3 cellular contexts compared by ENCODE assay signal in the genomic region with DNA sequence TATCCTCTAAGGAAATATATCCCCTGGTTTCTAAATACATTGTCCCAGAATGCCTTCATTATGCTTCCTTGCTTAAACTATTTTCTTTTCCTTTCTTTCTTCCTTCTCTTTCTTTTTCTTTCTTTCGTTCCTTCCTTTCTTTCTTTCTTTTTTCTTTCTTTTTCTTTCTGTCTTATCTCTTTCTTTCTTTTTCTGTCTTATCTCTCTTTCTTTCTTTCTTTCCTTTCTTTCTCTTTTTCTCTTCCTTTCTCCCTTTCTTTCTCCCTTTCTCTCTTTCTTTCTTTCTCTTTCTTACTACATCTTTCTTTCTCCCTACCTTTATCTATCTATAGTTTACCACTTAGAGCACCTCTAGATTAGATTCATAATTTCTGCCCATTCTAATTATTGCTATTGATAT.
TF ChIP-seq lines count a peak whose summit lies in the region.

No MANE protein-coding gene starts in this region.

TF ChIP-seq in HCT116, 20 proteins besides CTCF, POLR2A, EP300 and RAD21:
- TF ChIP-seq POLR2AphosphoS5 (IDR thresholded peaks at IDR 0.05; ENCODE audit: low read depth, low read length): no peak
- TF ChIP-seq ELF1 (IDR thresholded peaks at IDR 0.05; ENCODE audit: borderline replicate concordance, low read depth): no peak
- TF ChIP-seq SP1 (IDR thresholded peaks at IDR 0.05; ENCODE audit: low read depth): no peak
- TF ChIP-seq, protein P1, sequence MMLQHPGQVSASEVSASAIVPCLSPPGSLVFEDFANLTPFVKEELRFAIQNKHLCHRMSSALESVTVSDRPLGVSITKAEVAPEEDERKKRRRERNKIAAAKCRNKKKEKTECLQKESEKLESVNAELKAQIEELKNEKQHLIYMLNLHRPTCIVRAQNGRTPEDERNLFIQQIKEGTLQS (IDR thresholded peaks at IDR 0.05): no peak
- TF ChIP-seq, protein P2, sequence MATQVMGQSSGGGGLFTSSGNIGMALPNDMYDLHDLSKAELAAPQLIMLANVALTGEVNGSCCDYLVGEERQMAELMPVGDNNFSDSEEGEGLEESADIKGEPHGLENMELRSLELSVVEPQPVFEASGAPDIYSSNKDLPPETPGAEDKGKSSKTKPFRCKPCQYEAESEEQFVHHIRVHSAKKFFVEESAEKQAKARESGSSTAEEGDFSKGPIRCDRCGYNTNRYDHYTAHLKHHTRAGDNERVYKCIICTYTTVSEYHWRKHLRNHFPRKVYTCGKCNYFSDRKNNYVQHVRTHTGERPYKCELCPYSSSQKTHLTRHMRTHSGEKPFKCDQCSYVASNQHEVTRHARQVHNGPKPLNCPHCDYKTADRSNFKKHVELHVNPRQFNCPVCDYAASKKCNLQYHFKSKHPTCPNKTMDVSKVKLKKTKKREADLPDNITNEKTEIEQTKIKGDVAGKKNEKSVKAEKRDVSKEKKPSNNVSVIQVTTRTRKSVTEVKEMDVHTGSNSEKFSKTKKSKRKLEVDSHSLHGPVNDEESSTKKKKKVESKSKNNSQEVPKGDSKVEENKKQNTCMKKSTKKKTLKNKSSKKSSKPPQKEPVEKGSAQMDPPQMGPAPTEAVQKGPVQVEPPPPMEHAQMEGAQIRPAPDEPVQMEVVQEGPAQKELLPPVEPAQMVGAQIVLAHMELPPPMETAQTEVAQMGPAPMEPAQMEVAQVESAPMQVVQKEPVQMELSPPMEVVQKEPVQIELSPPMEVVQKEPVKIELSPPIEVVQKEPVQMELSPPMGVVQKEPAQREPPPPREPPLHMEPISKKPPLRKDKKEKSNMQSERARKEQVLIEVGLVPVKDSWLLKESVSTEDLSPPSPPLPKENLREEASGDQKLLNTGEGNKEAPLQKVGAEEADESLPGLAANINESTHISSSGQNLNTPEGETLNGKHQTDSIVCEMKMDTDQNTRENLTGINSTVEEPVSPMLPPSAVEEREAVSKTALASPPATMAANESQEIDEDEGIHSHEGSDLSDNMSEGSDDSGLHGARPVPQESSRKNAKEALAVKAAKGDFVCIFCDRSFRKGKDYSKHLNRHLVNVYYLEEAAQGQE (IDR thresholded peaks at IDR 0.05; ENCODE audit: low read depth): no peak
- TF ChIP-seq, protein P3, sequence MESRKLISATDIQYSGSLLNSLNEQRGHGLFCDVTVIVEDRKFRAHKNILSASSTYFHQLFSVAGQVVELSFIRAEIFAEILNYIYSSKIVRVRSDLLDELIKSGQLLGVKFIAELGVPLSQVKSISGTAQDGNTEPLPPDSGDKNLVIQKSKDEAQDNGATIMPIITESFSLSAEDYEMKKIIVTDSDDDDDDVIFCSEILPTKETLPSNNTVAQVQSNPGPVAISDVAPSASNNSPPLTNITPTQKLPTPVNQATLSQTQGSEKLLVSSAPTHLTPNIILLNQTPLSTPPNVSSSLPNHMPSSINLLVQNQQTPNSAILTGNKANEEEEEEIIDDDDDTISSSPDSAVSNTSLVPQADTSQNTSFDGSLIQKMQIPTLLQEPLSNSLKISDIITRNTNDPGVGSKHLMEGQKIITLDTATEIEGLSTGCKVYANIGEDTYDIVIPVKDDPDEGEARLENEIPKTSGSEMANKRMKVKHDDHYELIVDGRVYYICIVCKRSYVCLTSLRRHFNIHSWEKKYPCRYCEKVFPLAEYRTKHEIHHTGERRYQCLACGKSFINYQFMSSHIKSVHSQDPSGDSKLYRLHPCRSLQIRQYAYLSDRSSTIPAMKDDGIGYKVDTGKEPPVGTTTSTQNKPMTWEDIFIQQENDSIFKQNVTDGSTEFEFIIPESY (IDR thresholded peaks at IDR 0.05; ENCODE audit: extremely low read depth, insufficient replicate concordance, low read length): no peak
- no peak for TF ChIP-seq SRF (IDR thresholded peaks at IDR 0.05; ENCODE audit: low read depth)
- no peak for TF ChIP-seq CEBPB (IDR thresholded peaks at IDR 0.05; ENCODE audit: low read depth)
- no peak for TF ChIP-seq ZFX (IDR thresholded peaks at IDR 0.05)

TF ChIP-seq in K562, 482 proteins besides CTCF, POLR2A, EP300 and RAD21:
- TF ChIP-seq CCNT2 (IDR thresholded peaks at IDR 0.05; ENCODE audit: borderline replicate concordance, extremely low read depth, insufficient read length, low read depth, low read length): no peak
- no peak for TF ChIP-seq OTX1 (CRISPR knock-in tag; IDR thresholded peaks at IDR 0.05)
- no peak for TF ChIP-seq PHTF2 (CRISPR knock-in tag; IDR thresholded peaks at IDR 0.05)
- no peak for TF ChIP-seq EHMT2 (IDR thresholded peaks at IDR 0.05)
- TF ChIP-seq, protein P4, sequence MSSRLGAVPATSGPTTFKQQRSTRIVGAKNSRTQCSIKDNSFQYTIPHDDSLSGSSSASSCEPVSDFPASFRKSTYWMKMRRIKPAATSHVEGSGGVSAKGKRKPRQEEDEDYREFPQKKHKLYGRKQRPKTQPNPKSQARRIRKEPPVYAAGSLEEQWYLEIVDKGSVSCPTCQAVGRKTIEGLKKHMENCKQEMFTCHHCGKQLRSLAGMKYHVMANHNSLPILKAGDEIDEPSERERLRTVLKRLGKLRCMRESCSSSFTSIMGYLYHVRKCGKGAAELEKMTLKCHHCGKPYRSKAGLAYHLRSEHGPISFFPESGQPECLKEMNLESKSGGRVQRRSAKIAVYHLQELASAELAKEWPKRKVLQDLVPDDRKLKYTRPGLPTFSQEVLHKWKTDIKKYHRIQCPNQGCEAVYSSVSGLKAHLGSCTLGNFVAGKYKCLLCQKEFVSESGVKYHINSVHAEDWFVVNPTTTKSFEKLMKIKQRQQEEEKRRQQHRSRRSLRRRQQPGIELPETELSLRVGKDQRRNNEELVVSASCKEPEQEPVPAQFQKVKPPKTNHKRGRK (tag; IDR thresholded peaks at IDR 0.05): 0 out of 2 replicates have a peak, but pooled peaks have one; percentile 35

TF ChIP-seq in SK-N-SH, 30 proteins besides CTCF, POLR2A, EP300 and RAD21:
- TF ChIP-seq, protein P5, sequence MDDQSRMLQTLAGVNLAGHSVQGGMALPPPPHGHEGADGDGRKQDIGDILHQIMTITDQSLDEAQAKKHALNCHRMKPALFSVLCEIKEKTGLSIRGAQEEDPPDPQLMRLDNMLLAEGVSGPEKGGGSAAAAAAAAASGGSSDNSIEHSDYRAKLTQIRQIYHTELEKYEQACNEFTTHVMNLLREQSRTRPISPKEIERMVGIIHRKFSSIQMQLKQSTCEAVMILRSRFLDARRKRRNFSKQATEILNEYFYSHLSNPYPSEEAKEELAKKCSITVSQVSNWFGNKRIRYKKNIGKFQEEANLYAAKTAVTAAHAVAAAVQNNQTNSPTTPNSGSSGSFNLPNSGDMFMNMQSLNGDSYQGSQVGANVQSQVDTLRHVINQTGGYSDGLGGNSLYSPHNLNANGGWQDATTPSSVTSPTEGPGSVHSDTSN (IDR thresholded peaks at IDR 0.05): no peak
- no peak for TF ChIP-seq JUND (IDR thresholded peaks at IDR 0.05)
